In genomic region chr10:522350-522749, GRCh38 we compare ENCODE assay signal across 24 cellular contexts.
DNase-seq lines count a peak whose midpoint lies in the region; ATAC-seq and TF ChIP-seq lines count a peak whose summit lies in the region.
"Had no signal": no experiment of that assay in that cellular context is flagged by ENCODE, and none has a peak within 500 bp of the region (broad histone marks: within the 10 kb centered on the region; RNA-seq: fewer than 3 reads in every experiment).

No MANE protein-coding gene starts in this region.

- TF ChIP-seq CTCF in natural killer cell (IDR thresholded peaks at IDR 0.05): no peak
- no peak for TF ChIP-seq CTCF in glutamatergic neuron (IDR thresholded peaks at IDR 0.05; ENCODE audit: partially characterized antibody, unreplicated experiment)
- TF ChIP-seq CTCF in sigmoid colon (IDR thresholded peaks at IDR 0.05): no peak

- DNase-seq in natural killer cell treated with Interleukin-12 subunit alpha and Interleukin-12 subunit beta and Interleukin-15 and Interleukin-18, amount 100 ng/mL, for 72 hours (ENCODE audit: low spot score): peak; percentile 45
- no peak for DNase-seq in natural killer cell
- no peak for DNase-seq in glutamatergic neuron
- DNase-seq in sigmoid colon: peak; percentile 32
- DNase-seq in MV-4-11 (lab: John Stamatoyannopoulos, UW): no peak
- no peak for DNase-seq in stimulated activated CD4-positive, alpha-beta T cell treated with anti-CD3 and anti-CD28 coated beads, Interleukin-2, amount 100 ng/mL, for 48 hours
- DNase-seq: AML-193, DMS53, H9, HFFc6, MM.1S, NCI-H1092, NCI-H1436, NCI-H187 treated with DMSO at 0.1 percent for 48 hours, NCI-H2107, NCI-H2227 treated with DMSO at 0.1 percent for 48 hours, NCI-H510A, SIG-M5 had no signal

- WGBS in sigmoid colon, 2 donors: 81 to 85% methylated on average over 13 of the region's 13 CpGs

- H3K4me3 ChIP-seq in sigmoid colon: no peak overlapping the region
- H3K4me3 ChIP-seq: K562 had no signal

- intact Hi-C loops in natural killer cell (cut with micrococcal nuclease) (no loop called here), sigmoid colon (cut with DNase I) (loop anchor here (5.0 kb wide), 1 partner anchor 40 kb away; no protein-coding TSS in a partner anchor)

- H3K27ac ChIP-seq in sigmoid colon: peak overlapping the region in 3 of 4 donors; percentile 52 to 74 (median 67)
- H3K27ac ChIP-seq: HL-60 had no signal

- H3K36me3 ChIP-seq in sigmoid colon: no peaks in the 10 kb centered on the region

- H3K27me3 Mint-ChIP-seq in natural killer cell treated with Interleukin-12 subunit alpha and Interleukin-12 subunit beta and Interleukin-15 and Interleukin-18, amount 100 ng/mL, for 72 hours: peaks cover 21 to 46% of the 10 kb centered on the region in 2 donors
- H3K27me3 Mint-ChIP-seq in natural killer cell (ENCODE audit: low read depth in 2 of 2) (peaks cover 11 to 32% of the 10 kb centered on the region in 2 donors), glutamatergic neuron (ENCODE audit: unreplicated experiment) (peaks cover 12% of the 10 kb centered on the region)

- ATAC-seq in natural killer cell treated with Interleukin-12 subunit alpha and Interleukin-12 subunit beta and Interleukin-15 and Interleukin-18, amount 100 ng/mL, for 72 hours: no peak
- ATAC-seq in natural killer cell (no peak), GM21737 (IDR thresholded peaks at IDR 0.05; ENCODE audit: unreplicated experiment) (no peak)
- ATAC-seq: HepG2, K562, Panc1 had no signal

- no peak for TF ChIP-seq EP300 in sigmoid colon (IDR thresholded peaks at IDR 0.05)

- no peak overlapping the region for H3K27ac Mint-ChIP-seq in natural killer cell treated with Interleukin-12 subunit alpha and Interleukin-12 subunit beta and Interleukin-15 and Interleukin-18, amount 100 ng/mL, for 72 hours
- no peak overlapping the region for H3K27ac Mint-ChIP-seq in natural killer cell
- peak overlapping the region; percentile 30 for H3K27ac Mint-ChIP-seq in glutamatergic neuron (ENCODE audit: unreplicated experiment)
- H3K27ac Mint-ChIP-seq: CD14-positive monocyte, H9, HFFc6 had no signal

- no peak for TF ChIP-seq POLR2A in sigmoid colon (IDR thresholded peaks at IDR 0.05)

- no peaks in the 10 kb centered on the region for H3K4me1 Mint-ChIP-seq in natural killer cell treated with Interleukin-12 subunit alpha and Interleukin-12 subunit beta and Interleukin-15 and Interleukin-18, amount 100 ng/mL, for 72 hours (ENCODE audit: low read depth in 2 of 2)
- H3K4me1 Mint-ChIP-seq in natural killer cell (no peaks in the 10 kb centered on the region), glutamatergic neuron (ENCODE audit: low read depth, unreplicated experiment) (peaks cover 66% of the 10 kb centered on the region)
- H3K4me1 Mint-ChIP-seq: CD14-positive monocyte had no signal

- peaks cover 0 to 68% (median 52%) of the 10 kb centered on the region in 4 donors for H3K4me1 ChIP-seq in sigmoid colon

- no peaks in the 10 kb centered on the region for H3K9me3 ChIP-seq in sigmoid colon

- no peaks in the 10 kb centered on the region for H3K9me3 Mint-ChIP-seq in natural killer cell treated with Interleukin-12 subunit alpha and Interleukin-12 subunit beta and Interleukin-15 and Interleukin-18, amount 100 ng/mL, for 72 hours
- H3K9me3 Mint-ChIP-seq in natural killer cell: no peaks in the 10 kb centered on the region
- H3K9me3 Mint-ChIP-seq in glutamatergic neuron (ENCODE audit: unreplicated experiment): peaks cover 13% of the 10 kb centered on the region
- H3K9me3 Mint-ChIP-seq: H9, HFFc6 had no signal

- no peaks in the 10 kb centered on the region for H3K27me3 ChIP-seq in sigmoid colon

- no peaks in the 10 kb centered on the region for H3K36me3 Mint-ChIP-seq in natural killer cell treated with Interleukin-12 subunit alpha and Interleukin-12 subunit beta and Interleukin-15 and Interleukin-18, amount 100 ng/mL, for 72 hours
- no peaks in the 10 kb centered on the region for H3K36me3 Mint-ChIP-seq in natural killer cell
- H3K36me3 Mint-ChIP-seq in glutamatergic neuron (ENCODE audit: unreplicated experiment): no peaks in the 10 kb centered on the region
- H3K36me3 Mint-ChIP-seq: CD14-positive monocyte had no signal

- H3K4me3 Mint-ChIP-seq in natural killer cell treated with Interleukin-12 subunit alpha and Interleukin-12 subunit beta and Interleukin-15 and Interleukin-18, amount 100 ng/mL, for 72 hours: no peak overlapping the region
- H3K4me3 Mint-ChIP-seq in natural killer cell (no peak overlapping the region), glutamatergic neuron (ENCODE audit: unreplicated experiment) (no peak overlapping the region)
- H3K4me3 Mint-ChIP-seq: CD14-positive monocyte, H9, HFFc6 had no signal

Comparison
In these comparisons a context has a peak if more than half of its experiments do, and no peak if none do; other contexts are left out.
1. DNase-seq: peak in natural killer cell treated with Interleukin-12 subunit alpha and Interleukin-12 subunit beta and Interleukin-15 and Interleukin-18, amount 100 ng/mL, for 72 hours (single experiment) and sigmoid colon (single experiment); none in natural killer cell (single experiment), glutamatergic neuron (single experiment), MV-4-11 (single experiment) and stimulated activated CD4-positive, alpha-beta T cell treated with anti-CD3 and anti-CD28 coated beads, Interleukin-2, amount 100 ng/mL, for 48 hours (0 of 2).